12 cellular contexts compared by ENCODE assay signal in genomic region chr3:79844176-79844575, GRCh38.
A peak's percentile ranks its signal among the peaks of the same experiment; 100 is the strongest.
DNase-seq lines count a peak whose midpoint lies in the region; ATAC-seq lines count a peak whose summit lies in the region.
"Had no signal": no experiment of that assay in that cellular context is flagged by ENCODE, and none has a peak within 500 bp of the region (broad histone marks: within the 10 kb centered on the region; RNA-seq: fewer than 3 reads in every experiment).

No MANE protein-coding gene starts in this region.

- ATAC-seq in GM21528 (IDR thresholded peaks at IDR 0.05; ENCODE audit: low FRiP score, unreplicated experiment) (no peak), GM19328 (IDR thresholded peaks at IDR 0.05; ENCODE audit: unreplicated experiment) (no peak)
- ATAC-seq: HepG2 had no signal

- in situ Hi-C loops in Caki2 (cut with HindIII; ENCODE audit: low pct_unique_long_range_greater_than_20kb, low sequenced_read_pairs), result no loop called here

- DNase-seq in Caki2 (ENCODE audit: low read depth) (peak; percentile 57), NCI-H1105 treated with DMSO at 0.1 percent for 48 hours (lab: John Stamatoyannopoulos, UW) (peak; percentile 46), dermis microvascular lymphatic vessel endothelial cell (ENCODE audit: low read depth in 2 of 2) (peak; percentile 50 to 61), kidney glomerular epithelial cell (lab: John Stamatoyannopoulos, UW) (peak; percentile 50), AG08395 (ENCODE audit: low spot score) (no peak)
- DNase-seq: 8988T; Calu3; CD4-positive, CD25-positive, alpha-beta regulatory T cell; DMS 273 treated with DMSO at 0.1 percent for 48 hours had no signal
